ENCODE assay signal across 22 cellular contexts in the genomic region with DNA sequence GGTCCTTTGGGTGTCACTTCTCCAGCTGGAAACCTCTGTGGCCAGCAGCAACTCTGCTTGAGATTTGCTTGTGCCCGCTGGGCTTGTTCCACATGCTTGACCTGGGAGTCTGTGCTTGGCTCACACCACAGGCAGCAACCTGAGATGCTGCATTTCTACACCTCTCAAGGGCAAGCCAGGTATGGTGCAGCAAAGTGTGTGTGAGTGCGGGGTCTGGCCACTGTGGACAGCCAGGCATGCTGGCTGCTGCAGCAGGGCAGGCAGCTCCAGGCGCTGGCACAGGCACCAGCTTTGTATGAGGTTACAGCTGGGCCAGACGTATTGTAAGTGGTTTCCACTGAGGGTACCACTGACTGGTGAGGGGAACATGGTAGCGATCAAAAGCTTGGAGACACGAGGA.
DNase-seq lines count a peak whose midpoint lies in the region; ATAC-seq and TF ChIP-seq lines count a peak whose summit lies in the region.
"Had no signal": no experiment of that assay in that cellular context is flagged by ENCODE, and none has a peak within 500 bp of the region (broad histone marks: within the 10 kb centered on the region; RNA-seq: fewer than 3 reads in every experiment).

No MANE protein-coding gene starts in this region.

- H3K4me2 ChIP-seq in neuronal stem cell (ENCODE audit: insufficient read depth, low read length, poor library complexity, severe bottlenecking): no peak overlapping the region
- H3K4me2 ChIP-seq: A549; BLaER1 treated with 17β-estradiol and CSF1 and Interleukin-3, amounts not matched to agents 10 nM and 100 nM; GM23338 had no signal

- H2BK15ac ChIP-seq in neuronal stem cell (ENCODE audit: low read length): no peak overlapping the region

- peak; percentile 9 for ATAC-seq in stimulated activated naive CD8-positive, alpha-beta T cell treated with anti-CD3 and anti-CD28 coated beads, Interleukin-15, amount 100 ng/mL, for 72 hours
- no peak for ATAC-seq in stimulated activated naive CD8-positive, alpha-beta T cell treated with anti-CD3 and anti-CD28 coated beads, Interleukin-15, Interleukin-2, amounts not matched to agents 100 U/mL and 50 U/mL, for 24 hours
- peak; percentile 24 for ATAC-seq in upper lobe of right lung
- ATAC-seq in GM21723 (IDR thresholded peaks at IDR 0.05; ENCODE audit: unreplicated experiment): no peak
- ATAC-seq: A549, GM12878, GM23338 had no signal

- H3K27me3 Mint-ChIP-seq in stimulated activated naive CD8-positive, alpha-beta T cell treated with anti-CD3 and anti-CD28 coated beads, Interleukin-15, amount 100 ng/mL, for 72 hours: no peaks in the 10 kb centered on the region
- H3K27me3 Mint-ChIP-seq: CD4-positive, alpha-beta T cell; CD8-positive, alpha-beta memory T cell had no signal

- no peak overlapping the region for H2BK120ac ChIP-seq in neuronal stem cell (ENCODE audit: low read depth, low read length)

- no peak overlapping the region for H3K9ac ChIP-seq in neuronal stem cell (ENCODE audit: low read depth, low read length, poor library complexity)
- H3K9ac ChIP-seq: BLaER1 treated with 17β-estradiol and CSF1 and Interleukin-3, amounts not matched to agents 10 nM and 100 nM had no signal

- no peaks in the 10 kb centered on the region for H3K36me3 ChIP-seq in neuronal stem cell (replicated peaks in 1 of 2; ENCODE audit: control insufficient read depth in 2 of 2, insufficient read depth in 2 of 2, low read length in 2 of 2)
- no peaks in the 10 kb centered on the region for H3K36me3 ChIP-seq in upper lobe of right lung
- H3K36me3 ChIP-seq: BE2C; BLaER1 treated with 17β-estradiol and CSF1 and Interleukin-3, amounts not matched to agents 10 nM and 100 nM had no signal

- intact Hi-C loops in upper lobe of right lung (cut with DNase I): no loop called here

- H3K4me1 Mint-ChIP-seq in stimulated activated naive CD8-positive, alpha-beta T cell treated with anti-CD3 and anti-CD28 coated beads, Interleukin-15, amount 100 ng/mL, for 72 hours: no peaks in the 10 kb centered on the region
- H3K4me1 Mint-ChIP-seq: CD8-positive, alpha-beta memory T cell; GM23338 had no signal

- no peaks in the 10 kb centered on the region for H3K79me1 ChIP-seq in neuronal stem cell (ENCODE audit: low read depth, low read length)

- no peak overlapping the region for H3K27ac Mint-ChIP-seq in stimulated activated naive CD8-positive, alpha-beta T cell treated with anti-CD3 and anti-CD28 coated beads, Interleukin-15, amount 100 ng/mL, for 72 hours
- H3K27ac Mint-ChIP-seq: CD14-positive monocyte; CD4-positive, alpha-beta T cell; CD8-positive, alpha-beta memory T cell; GM23338 had no signal

- H3K27me3 ChIP-seq in neuronal stem cell (ENCODE audit: control insufficient read depth in 3 of 3, insufficient read depth in 3 of 3, low read depth in 1 of 3, low read length in 3 of 3) (no peaks in the 10 kb centered on the region), upper lobe of right lung (no peaks in the 10 kb centered on the region)
- H3K27me3 ChIP-seq: BE2C; BLaER1 treated with 17β-estradiol and CSF1 and Interleukin-3, amounts not matched to agents 10 nM and 100 nM had no signal

- no peak for DNase-seq in stimulated activated naive CD8-positive, alpha-beta T cell treated with anti-CD3 and anti-CD28 coated beads, Interleukin-15, amount 100 ng/mL, for 72 hours
- no peak for DNase-seq in stimulated activated naive CD8-positive, alpha-beta T cell treated with anti-CD3 and anti-CD28 coated beads, Interleukin-15, Interleukin-2, amounts not matched to agents 100 U/mL and 50 U/mL, for 24 hours
- no peak for DNase-seq in neuronal stem cell (ENCODE audit: low spot score)
- DNase-seq in upper lobe of right lung: no peak
- no peak for DNase-seq in activated CD8-positive, alpha-beta memory T cell treated with anti-CD3 and anti-CD28 coated beads, Interleukin-2, amount 50 U/mL, for 4 hours
- DNase-seq: 8988T; ACHN; AML-193; BE2C; CD4-positive, alpha-beta T cell; CD8-positive, alpha-beta memory T cell; DMS 273 treated with DMSO at 0.1 percent for 48 hours; DMS79; EL; GDM1; HCEC 1CT had no signal

- no peaks in the 10 kb centered on the region for H3K9me3 ChIP-seq in neuronal stem cell (replicated peaks in 1 of 2; ENCODE audit: control insufficient read depth in 2 of 2, insufficient read depth in 1 of 2, low read depth in 1 of 2, low read length in 2 of 2)
- H3K9me3 ChIP-seq in upper lobe of right lung: no peaks in the 10 kb centered on the region
- H3K9me3 ChIP-seq: A549, BE2C had no signal

- no peak overlapping the region for H2BK12ac ChIP-seq in neuronal stem cell (ENCODE audit: low read length)

- no peak overlapping the region for H2AFZ ChIP-seq in neuronal stem cell (ENCODE audit: low read length)
- H2AFZ ChIP-seq: GM23338 had no signal

- no peak overlapping the region for H2BK5ac ChIP-seq in neuronal stem cell (ENCODE audit: low read length)

- H3K27ac ChIP-seq in neuronal stem cell (replicated peaks; ENCODE audit: low read length) (no peak overlapping the region), upper lobe of right lung (no peak overlapping the region)
- H3K27ac ChIP-seq: A549; BLaER1 treated with 17β-estradiol and CSF1 and Interleukin-3, amounts not matched to agents 10 nM and 100 nM had no signal

- TF ChIP-seq CTCF in upper lobe of right lung (IDR thresholded peaks at IDR 0.05): no peak

- H3K23ac ChIP-seq in neuronal stem cell (ENCODE audit: low read depth, low read length, poor library complexity): no peak overlapping the region

- peak overlapping the region; percentile 84 for H3K14ac ChIP-seq in neuronal stem cell (ENCODE audit: low read length)

- no peak overlapping the region for H2AK5ac ChIP-seq in neuronal stem cell (ENCODE audit: low read depth, low read length)

- H3K4me1 ChIP-seq in neuronal stem cell (ENCODE audit: control insufficient read depth in 2 of 2, insufficient read depth in 1 of 2, low read depth in 1 of 2, low read length in 2 of 2) (no peaks in the 10 kb centered on the region), upper lobe of right lung (no peaks in the 10 kb centered on the region)
- H3K4me1 ChIP-seq: A549, BE2C had no signal

- peak overlapping the region in 1 of 2 donors; percentile 18 for H3K4me3 ChIP-seq in neuronal stem cell (ENCODE audit: low read length in 2 of 2)
- H3K4me3 ChIP-seq in upper lobe of right lung: no peak overlapping the region
- H3K4me3 ChIP-seq: A549; BLaER1 treated with 17β-estradiol and CSF1 and Interleukin-3, amounts not matched to agents 10 nM and 100 nM; GM12878; GM23338 had no signal

- H3K9me3 Mint-ChIP-seq in stimulated activated naive CD8-positive, alpha-beta T cell treated with anti-CD3 and anti-CD28 coated beads, Interleukin-15, amount 100 ng/mL, for 72 hours: peaks cover 5 to 19% of the 10 kb centered on the region in 2 donors

- WGBS in neuronal stem cell (ENCODE audit: extremely low coverage in 2 of 2, insufficient read length in 2 of 2, insufficient replicate concordance in 1 of 2), 2 donors: no CpG with 5 or more reads among the region's 6 CpGs

- H3K18ac ChIP-seq in neuronal stem cell (ENCODE audit: low read length): peak overlapping the region; percentile 76

- H4K8ac ChIP-seq in neuronal stem cell (ENCODE audit: low read depth, low read length): no peak overlapping the region

- no peak overlapping the region for H3K4me3 Mint-ChIP-seq in stimulated activated naive CD8-positive, alpha-beta T cell treated with anti-CD3 and anti-CD28 coated beads, Interleukin-15, amount 100 ng/mL, for 72 hours
- H3K4me3 Mint-ChIP-seq: CD14-positive monocyte; CD4-positive, alpha-beta T cell; CD8-positive, alpha-beta memory T cell; GM23338 had no signal

- no peak overlapping the region for H4K91ac ChIP-seq in neuronal stem cell (ENCODE audit: low read depth, low read length, poor library complexity)

- no peak overlapping the region for H3K4ac ChIP-seq in neuronal stem cell (ENCODE audit: low read length)

Comparison
In these comparisons a context has a peak if more than half of its experiments do, and no peak if none do; other contexts are left out.
1. ATAC-seq: peak in stimulated activated naive CD8-positive, alpha-beta T cell treated with anti-CD3 and anti-CD28 coated beads, Interleukin-15, amount 100 ng/mL, for 72 hours (single experiment) and upper lobe of right lung (single experiment); none in stimulated activated naive CD8-positive, alpha-beta T cell treated with anti-CD3 and anti-CD28 coated beads, Interleukin-15, Interleukin-2, amounts not matched to agents 100 U/mL and 50 U/mL, for 24 hours (single experiment) and GM21723 (single experiment).